ENCODE assay signal across 1 cellular context in genomic region chr16:30786936-30787612, GRCh38.
TF ChIP-seq lines count a peak whose summit lies in the region.

ZNF629 (minus strand) TSS chr16:30787205; CDS start chr16:30784482, 2,723 bp downstream.

TF ChIP-seq in HEK293, 187 proteins besides CTCF, POLR2A, EP300 and RAD21 (continued from another document and continues in another):
- TF ChIP-seq PRDM2 (tag by site-specific recombination; IDR thresholded peaks at IDR 0.05; ENCODE audit: borderline replicate concordance) (0 out of 2 replicates have a peak, but pooled peaks have one; percentile 33), ZNF324 (tag by site-specific recombination; IDR thresholded peaks at IDR 0.05) (peak; percentile 86), ZBTB20 (tag by site-specific recombination; IDR thresholded peaks at IDR 0.05) (peak; percentile 99), KLF8 (tag by site-specific recombination; IDR thresholded peaks at IDR 0.05) (peak; percentile 90), ZNF610 (tag by site-specific recombination; IDR thresholded peaks at IDR 0.05; ENCODE audit: borderline replicate concordance) (peak; percentile 80), ZBTB6 (tag by site-specific recombination; IDR thresholded peaks at IDR 0.05) (peak; percentile 47; the same call in 1 of the 2 replicates), ZNF398 (tag by site-specific recombination; IDR thresholded peaks at IDR 0.05) (peak; percentile 84), ZNF148 (tag by site-specific recombination; IDR thresholded peaks at IDR 0.05; ENCODE audit: borderline replicate concordance) (no peak), REPIN1 (tag by site-specific recombination; IDR thresholded peaks at IDR 0.05; ENCODE audit: low read depth) (peak; percentile 14; the same call in 1 of the 2 replicates), ZNF692 (tag by site-specific recombination; IDR thresholded peaks at IDR 0.05) (peak; percentile 85), KLF17 (tag by site-specific recombination; IDR thresholded peaks at IDR 0.05) (peak; percentile 91), ZNF394 (tag by site-specific recombination; IDR thresholded peaks at IDR 0.05; ENCODE audit: borderline replicate concordance) (peak; percentile 76; the same call in 1 of the 2 replicates), ZNF2 (tag by site-specific recombination; IDR thresholded peaks at IDR 0.05) (peak; percentile 82), ZBTB26 (tag by site-specific recombination; optimal IDR thresholded peaks at IDR 0.05) (peak; percentile 42), SP3 (tag by site-specific recombination; IDR thresholded peaks at IDR 0.05) (peak; percentile 52), ZNF335 (tag by site-specific recombination; conservative IDR thresholded peaks at IDR 0.05) (peak; percentile 99), ZNF561 (tag by site-specific recombination; IDR thresholded peaks at IDR 0.05; ENCODE audit: borderline replicate concordance) (peak; percentile 83), ZNF239 (tag by site-specific recombination; IDR thresholded peaks at IDR 0.05) (no peak), ZNF639 (tag by site-specific recombination; IDR thresholded peaks at IDR 0.05) (peak; percentile 92), ZNF768 (tag by site-specific recombination; IDR thresholded peaks at IDR 0.05) (no peak), ZNF518A (tag by site-specific recombination; conservative IDR thresholded peaks at IDR 0.05; ENCODE audit: low read depth) (peak; percentile 74), HOXD13 (CRISPR knock-in tag; IDR thresholded peaks at IDR 0.05; ENCODE audit: borderline replicate concordance) (0 out of 2 replicates have a peak, but pooled peaks have one; percentile 26), ZNF585B (tag by site-specific recombination; IDR thresholded peaks at IDR 0.05) (no peak), PRDM4 (tag by site-specific recombination; IDR thresholded peaks at IDR 0.05) (peak; percentile 69), TRIM28 (IDR thresholded peaks at IDR 0.05; ENCODE audit: borderline replicate concordance, low read length) (0 out of 2 replicates have a peak, but pooled peaks have one; percentile 35)
